ENCODE assay signal across 20 cellular contexts in the genomic region with DNA sequence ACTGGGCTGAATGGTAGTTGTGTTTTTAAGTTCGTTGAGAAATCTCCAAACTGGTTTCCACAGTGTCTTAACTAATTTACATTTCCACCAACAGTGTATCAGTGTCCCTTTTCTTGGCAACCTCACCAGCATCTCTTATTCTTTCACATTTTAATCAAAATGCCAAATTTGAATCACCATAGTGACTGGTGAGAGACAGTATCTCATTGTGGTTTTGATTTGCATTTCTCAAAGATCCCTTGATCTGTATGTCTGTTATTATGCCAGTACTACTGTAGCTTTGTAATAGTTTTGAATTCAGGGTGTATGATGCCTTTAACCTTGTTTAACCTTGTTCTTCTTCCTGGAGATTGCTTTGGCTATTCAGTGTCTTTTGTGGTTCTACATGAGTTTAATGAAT. TPM values are rescaled to one million over a fixed set of nuclear protein-coding genes. Genes with fewer than 3 reads are reported as not detected.
DNase-seq lines count a peak whose midpoint lies in the region; ATAC-seq and TF ChIP-seq lines count a peak whose summit lies in the region.
"Had no signal": no experiment of that assay in that cellular context is flagged by ENCODE, and none has a peak within 500 bp of the region (broad histone marks: within the 10 kb centered on the region; RNA-seq: fewer than 3 reads in every experiment).

No MANE protein-coding gene starts in this region.

- H3K4me2 ChIP-seq in HCT116 (ENCODE audit: low read length) = no peak overlapping the region
- H3K4me2 ChIP-seq: BLaER1 treated with 17β-estradiol and CSF1 and Interleukin-3, amounts not matched to agents 10 nM and 100 nM; GM23338 had no signal

- H3K4me3 ChIP-seq in HCT116 (replicated peaks in 1 of 2; ENCODE audit: low read depth in 1 of 2, low read length in 2 of 2) = no peak overlapping the region
- no peak overlapping the region for H3K4me3 ChIP-seq in effector memory CD4-positive, alpha-beta T cell (ENCODE audit: insufficient read depth, low read depth, low read length, poor library complexity, severe bottlenecking)
- H3K4me3 ChIP-seq: BLaER1 treated with 17β-estradiol and CSF1 and Interleukin-3, amounts not matched to agents 10 nM and 100 nM; GM12878; GM23338 had no signal

- H3K9me2 ChIP-seq in HCT116 (ENCODE audit: insufficient read depth) = no peaks in the 10 kb centered on the region

- no peak for DNase-seq in activated CD4-positive, alpha-beta T cell treated with anti-CD3 and anti-CD28 coated beads for 36 hours
- no peak for DNase-seq in activated CD4-positive, alpha-beta T cell treated with anti-CD3 and anti-CD28 coated beads, Interleukin-2, amount 50 U/mL, for 1 hour
- no peak for DNase-seq in HCT116 (ENCODE audit: low read depth, low spot score)
- DNase-seq in central memory CD8-positive, alpha-beta T cell (ENCODE audit: low spot score in 2 of 2) = no peak
- DNase-seq in stimulated activated naive CD8-positive, alpha-beta T cell treated with anti-CD3 and anti-CD28 coated beads, Interleukin-15, Interleukin-2, amounts not matched to agents 100 U/mL and 50 U/mL, for 24 hours = no peak
- DNase-seq in omental fat pad (ENCODE audit: low spot score) = no peak
- DNase-seq in NOMO-1 treated with dmso at 0.1 percent for 144 hours (lab: John Stamatoyannopoulos, UW; ENCODE audit: unreplicated experiment) = no peak
- DNase-seq in effector memory CD4-positive, alpha-beta T cell = no peak
- DNase-seq: DND-41, NCI-H1105, NCI-H1694 treated with DMSO at 0.1 percent for 48 hours, NCI-H526 treated with DMSO at 0.1 percent for 48 hours, OCI-M1, SHP77 treated with DMSO at 0.1 percent for 48 hours had no signal

- H3K4me1 Mint-ChIP-seq in activated CD4-positive, alpha-beta T cell treated with anti-CD3 and anti-CD28 coated beads for 36 hours = peaks cover 15% of the 10 kb centered on the region
- peaks cover 23% of the 10 kb centered on the region for H3K4me1 Mint-ChIP-seq in central memory CD8-positive, alpha-beta T cell
- H3K4me1 Mint-ChIP-seq: GM23338 had no signal

- no peaks in the 10 kb centered on the region for H3K36me3 ChIP-seq in HCT116 (ENCODE audit: control insufficient read depth in 1 of 2, insufficient read depth in 2 of 2, low read length in 2 of 2)
- H3K36me3 ChIP-seq in effector memory CD4-positive, alpha-beta T cell (ENCODE audit: control insufficient read depth, insufficient read depth, low read length) = no peaks in the 10 kb centered on the region
- H3K36me3 ChIP-seq: BLaER1 treated with 17β-estradiol and CSF1 and Interleukin-3, amounts not matched to agents 10 nM and 100 nM had no signal

- H4K20me1 ChIP-seq in HCT116 (ENCODE audit: insufficient read depth) = no peaks in the 10 kb centered on the region
- H4K20me1 ChIP-seq: BLaER1 treated with 17β-estradiol and CSF1 and Interleukin-3, amounts not matched to agents 10 nM and 100 nM had no signal

- H3K27me3 Mint-ChIP-seq in activated CD4-positive, alpha-beta T cell treated with anti-CD3 and anti-CD28 coated beads for 36 hours = peaks cover 21% of the 10 kb centered on the region
- no peaks in the 10 kb centered on the region for H3K27me3 Mint-ChIP-seq in central memory CD8-positive, alpha-beta T cell

- intact Hi-C loops in activated CD4-positive, alpha-beta T cell treated with anti-CD3 and anti-CD28 coated beads for 36 hours (cut with DNase I, micrococcal nuclease) = loop anchor here in 1 of 2 experiments (5.0 kb wide), 1 partner anchor 266 kb away; no protein-coding TSS in a partner anchor
- intact Hi-C loops in HCT116 (cut with micrococcal nuclease) = no loop called here

- TF ChIP-seq RAD21 in HCT116 (IDR thresholded peaks at IDR 0.05; ENCODE audit: low read depth) = no peak

- POLR2A ChIA-PET in activated CD4-positive, alpha-beta T cell treated with anti-CD3 and anti-CD28 coated beads for 36 hours (lab: Charles Lee) = no interaction called here
- POLR2A ChIA-PET in HCT116 (lab: Charles Lee) = no interaction called here

- H3K9me3 ChIP-seq in HCT116 (ENCODE audit: control insufficient read depth in 1 of 2, insufficient read depth in 1 of 2, low read depth in 1 of 2, low read length in 2 of 2) = 0 out of 4 replicates have a peak, but pooled peaks cover 0 to 3% of the 10 kb centered on the region in 2 experiments
- H3K9me3 ChIP-seq in effector memory CD4-positive, alpha-beta T cell (ENCODE audit: control insufficient read depth, low read length) = no peaks in the 10 kb centered on the region
- H3K9me3 ChIP-seq: BLaER1 treated with 17β-estradiol and CSF1 and Interleukin-3, amounts not matched to agents 10 nM and 100 nM had no signal

- H3K79me2 ChIP-seq in HCT116 (ENCODE audit: insufficient read depth, low read length) = no peaks in the 10 kb centered on the region

- no peaks in the 10 kb centered on the region for H3K9me3 Mint-ChIP-seq in activated CD4-positive, alpha-beta T cell treated with anti-CD3 and anti-CD28 coated beads for 36 hours (ENCODE audit: low read depth)
- H3K9me3 Mint-ChIP-seq in central memory CD8-positive, alpha-beta T cell = peaks cover 5% of the 10 kb centered on the region
- H3K9me3 Mint-ChIP-seq: GM23338 had no signal

- peak overlapping the region; percentile 27 for H2AFZ ChIP-seq in HCT116 (ENCODE audit: low read depth, low read length, poor library complexity, severe bottlenecking)
- H2AFZ ChIP-seq: GM23338 had no signal

- CTCF ChIA-PET in activated CD4-positive, alpha-beta T cell treated with anti-CD3 and anti-CD28 coated beads for 36 hours (lab: Charles Lee) = no interaction called here
- CTCF ChIA-PET in HCT116 (lab: Charles Lee) = no interaction called here

- BruUV-seq in HCT116 (replicated peaks; lab: Mats Ljungman, UMichigan) = no TSS peak

- no peak overlapping the region for H3K27ac ChIP-seq in HCT116 (ENCODE audit: low read depth, low read length)
- no peak overlapping the region for H3K27ac ChIP-seq in effector memory CD4-positive, alpha-beta T cell (ENCODE audit: insufficient read depth, low read length, poor library complexity, severe bottlenecking)
- H3K27ac ChIP-seq: BLaER1 treated with 17β-estradiol and CSF1 and Interleukin-3, amounts not matched to agents 10 nM and 100 nM had no signal

- no peak for TF ChIP-seq POLR2A in HCT116 (IDR thresholded peaks at IDR 0.05; ENCODE audit: borderline replicate concordance, extremely low read depth, insufficient read depth, insufficient read length)

- H3K27ac Mint-ChIP-seq in activated CD4-positive, alpha-beta T cell treated with anti-CD3 and anti-CD28 coated beads for 36 hours = no peak overlapping the region
- no peak overlapping the region for H3K27ac Mint-ChIP-seq in central memory CD8-positive, alpha-beta T cell (ENCODE audit: low read depth)
- H3K27ac Mint-ChIP-seq: GM23338 had no signal

- H3K36me3 Mint-ChIP-seq in activated CD4-positive, alpha-beta T cell treated with anti-CD3 and anti-CD28 coated beads for 36 hours (ENCODE audit: low read depth) = no peaks in the 10 kb centered on the region
- H3K36me3 Mint-ChIP-seq in central memory CD8-positive, alpha-beta T cell (ENCODE audit: insufficient read depth) = no peaks in the 10 kb centered on the region

- peak; percentile 66 for ATAC-seq in activated CD4-positive, alpha-beta T cell treated with anti-CD3 and anti-CD28 coated beads for 36 hours
- ATAC-seq in HCT116 = no peak
- peak; percentile 73 for ATAC-seq in central memory CD8-positive, alpha-beta T cell (replicated peaks; ENCODE audit: extremely low read depth, poor library complexity, severe bottlenecking)
- peak; percentile 93 for ATAC-seq in stimulated activated naive CD8-positive, alpha-beta T cell treated with anti-CD3 and anti-CD28 coated beads, Interleukin-15, Interleukin-2, amounts not matched to agents 100 U/mL and 50 U/mL, for 24 hours
- no peak for ATAC-seq in omental fat pad (ENCODE audit: low FRiP score)
- ATAC-seq: GM12878, GM23338 had no signal

- no peaks in the 10 kb centered on the region for H3K27me3 ChIP-seq in HCT116 (ENCODE audit: insufficient read depth, low read length)
- no peaks in the 10 kb centered on the region for H3K27me3 ChIP-seq in effector memory CD4-positive, alpha-beta T cell (replicated peaks; ENCODE audit: control insufficient read depth, insufficient read depth, low read length, poor library complexity, severe bottlenecking)
- H3K27me3 ChIP-seq: BLaER1 treated with 17β-estradiol and CSF1 and Interleukin-3, amounts not matched to agents 10 nM and 100 nM had no signal

- H3K4me1 ChIP-seq in HCT116 (ENCODE audit: control insufficient read depth in 1 of 2, insufficient read depth in 2 of 2, low read length in 2 of 2) = no peaks in the 10 kb centered on the region
- no peaks in the 10 kb centered on the region for H3K4me1 ChIP-seq in effector memory CD4-positive, alpha-beta T cell (ENCODE audit: control insufficient read depth, insufficient read depth, low read length, poor library complexity, severe bottlenecking)
- H3K4me1 ChIP-seq: BLaER1 treated with 17β-estradiol and CSF1 and Interleukin-3, amounts not matched to agents 10 nM and 100 nM had no signal

- TF ChIP-seq CTCF in HCT116 (IDR thresholded peaks at IDR 0.05 in 2 of 3, conservative IDR thresholded peaks at IDR 0.05 in 1 of 3; ENCODE audit: borderline replicate concordance in 1 of 3, insufficient read depth in 1 of 3, low read depth in 2 of 3, low read length in 2 of 3) (no peak), omental fat pad (IDR thresholded peaks at IDR 0.05) (no peak)

- RAD21 ChIA-PET in HCT116 (lab: Charles Lee; ENCODE audit: low non-redundant PET in 1 of 2, low total read pairs in 2 of 2, uncharacterized antibody in 2 of 2, unreplicated experiment in 2 of 2) = no interaction called here

- H3K9ac ChIP-seq in HCT116 (ENCODE audit: low read length) = no peak overlapping the region
- H3K9ac ChIP-seq: BLaER1 treated with 17β-estradiol and CSF1 and Interleukin-3, amounts not matched to agents 10 nM and 100 nM had no signal

- no peak overlapping the region for H3K4me3 Mint-ChIP-seq in activated CD4-positive, alpha-beta T cell treated with anti-CD3 and anti-CD28 coated beads for 36 hours
- H3K4me3 Mint-ChIP-seq in central memory CD8-positive, alpha-beta T cell = no peak overlapping the region
- H3K4me3 Mint-ChIP-seq: GM23338 had no signal

RNA-seq across cellular contexts. Expression of a gene that starts 2.2 kb away (rescaled TPM):
- 1 to 10 TPM; 1.3 to 1.8 TPM for total RNA-seq in activated CD4-positive, alpha-beta T cell treated with anti-CD3 and anti-CD28 coated beads for 36 hours
- total RNA-seq in HCT116 (2021; ENCODE audit: unreplicated experiment) = 1.0 TPM
- 0.19 and 0.44 TPM in 2 replicates for polyA plus RNA-seq in HCT116 (2012)
- not detected for total RNA-seq in omental fat pad

RNA-seq across cellular contexts. Expression of a gene that starts 50.3 kb away (rescaled TPM):
- total RNA-seq in activated CD4-positive, alpha-beta T cell treated with anti-CD3 and anti-CD28 coated beads for 36 hours = under 1 TPM in 1 of 2 experiments, not detected in 1; 0.21 TPM
- total RNA-seq in HCT116 (2021; ENCODE audit: unreplicated experiment) = not detected
- polyA plus RNA-seq in HCT116 (2012) = not detected in 2 replicates
- 1 to 10 TPM in 2 of 4 donors, under 1 TPM in 2; 0.28 to 2.2 (median 1.2) TPM for total RNA-seq in omental fat pad
- total RNA-seq: A172, GM23338, LHCN-M2, RPMI7951 had no signal
- polyA plus RNA-seq: GM23338 had no signal

Comparison
In these comparisons a context has a peak if more than half of its experiments do, and no peak if none do; other contexts are left out.
1. ATAC-seq: peak in activated CD4-positive, alpha-beta T cell treated with anti-CD3 and anti-CD28 coated beads for 36 hours (single experiment), central memory CD8-positive, alpha-beta T cell (single experiment) and stimulated activated naive CD8-positive, alpha-beta T cell treated with anti-CD3 and anti-CD28 coated beads, Interleukin-15, Interleukin-2, amounts not matched to agents 100 U/mL and 50 U/mL, for 24 hours (single experiment); none in HCT116 (single experiment) and omental fat pad (single experiment).